8 cellular contexts compared by ENCODE assay signal in the genomic region with DNA sequence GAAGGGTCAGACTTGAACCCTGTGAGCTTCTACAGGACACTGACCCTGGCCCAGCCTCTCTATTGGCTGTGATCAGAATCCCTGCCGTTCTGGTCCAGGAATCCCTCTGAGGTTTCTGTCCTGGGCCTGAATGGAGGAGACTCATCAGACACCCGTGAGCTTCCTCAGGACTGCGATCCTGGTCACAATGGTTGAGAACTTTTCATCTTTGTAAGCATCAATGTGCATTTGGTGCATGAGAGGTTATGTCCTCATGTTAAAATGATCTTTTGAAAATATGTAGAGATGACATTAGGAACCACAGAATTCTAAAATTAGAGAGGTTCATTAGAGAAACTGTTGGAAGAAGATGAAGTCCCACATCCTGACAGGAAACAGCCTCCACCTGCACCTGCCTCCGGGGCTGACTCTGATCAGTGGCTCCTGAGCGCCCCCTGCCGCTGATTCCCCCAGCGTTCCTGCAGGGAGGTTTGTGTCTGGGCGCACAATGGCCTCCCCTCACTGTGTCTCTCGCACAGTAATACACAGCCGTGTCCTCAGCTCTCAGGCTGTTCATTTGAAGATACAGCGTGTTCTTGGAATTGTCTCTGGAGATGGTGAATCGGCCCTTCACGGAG.
DNase-seq lines count a peak whose midpoint lies in the region; TF ChIP-seq lines count a peak whose summit lies in the region.
"Not testable (repeated sequence)": the region's sequence is repeated elsewhere in the genome, so short reads cannot be mapped to it uniquely, and the experiment has no call there.

No MANE protein-coding gene starts in this region.

- not testable (repeated sequence) for H3K9ac ChIP-seq in OCI-LY3 (ENCODE audit: low read length); colonic mucosa (ENCODE audit: low read depth in 2 of 2, low read length in 2 of 2)

- not testable (repeated sequence) for H3K4me1 ChIP-seq in OCI-LY3 (ENCODE audit: low read length); colonic mucosa
- peaks cover 11% of the 10 kb centered on the region for H3K4me1 ChIP-seq in thymus (ENCODE audit: control insufficient read depth, insufficient read depth, low read length)

- H3K4me2 ChIP-seq in OCI-LY3 (ENCODE audit: low read length), result peak overlapping the region; percentile 48

- not testable (repeated sequence) for H3K36me3 ChIP-seq in OCI-LY3 (replicated peaks; ENCODE audit: low read depth, low read length); colonic mucosa; thymus (ENCODE audit: control insufficient read depth, insufficient read depth)

- WGBS in thymus, result 9% methylated on average over 11 of the region's 13 CpGs

- peaks cover 33% of the 10 kb centered on the region for H3K27me3 ChIP-seq in OCI-LY3 (ENCODE audit: low read depth, low read length)
- H3K27me3 ChIP-seq in colonic mucosa; thymus (ENCODE audit: control insufficient read depth, insufficient read depth): not testable (repeated sequence)

- not testable (repeated sequence) for H3K4me3 ChIP-seq in OCI-LY3 (ENCODE audit: low read length); colonic mucosa; thymus (ENCODE audit: low read length)

- H2AFZ ChIP-seq in OCI-LY3 (ENCODE audit: low read depth, low read length), result not testable (repeated sequence)

- TF ChIP-seq CTCF in GM20000 (IDR thresholded peaks at IDR 0.05; ENCODE audit: extremely low read depth, missing control alignments), result peak; percentile 65
- TF ChIP-seq CTCF in OCI-LY3 (IDR thresholded peaks at IDR 0.05; ENCODE audit: low read depth, low read length), result peak; percentile 45
- TF ChIP-seq CTCF in colonic mucosa (IDR thresholded peaks at IDR 0.05), result not testable (repeated sequence)

- not testable (repeated sequence) for H4K20me1 ChIP-seq in OCI-LY3 (ENCODE audit: insufficient read depth, low read length)

- H3K9me3 ChIP-seq in OCI-LY3 (ENCODE audit: insufficient read depth, low read length); colonic mucosa; thymus (ENCODE audit: control insufficient read depth): not testable (repeated sequence)

- H3K27ac ChIP-seq in OCI-LY3 (ENCODE audit: low read length); colonic mucosa: not testable (repeated sequence)
- peak overlapping the region; percentile 25 for H3K27ac ChIP-seq in thymus (ENCODE audit: low read depth)

- not testable (repeated sequence) for H3K79me2 ChIP-seq in OCI-LY3 (ENCODE audit: low read length)

- DNase-seq in DMS 273 (lab: John Stamatoyannopoulos, UW; ENCODE audit: unreplicated experiment) (peak; percentile 7), colonic mucosa (peak; percentile 33)
- DNase-seq in GM20000 (ENCODE audit: low spot score), result not testable (repeated sequence)
- DNase-seq in activated CD4-positive, alpha-beta T cell treated with anti-CD3 and anti-CD28 coated beads for 48 hours, result peak; percentile 79
- peak; percentile 73 for DNase-seq in activated T-cell treated with anti-CD3 and anti-CD28 coated beads, Interleukin-2, amount 50 U/mL, for 1 hour
- DNase-seq in stimulated activated CD4-positive, alpha-beta T cell treated with anti-CD3 and anti-CD28 coated beads, Interleukin-1b, Interleukin-23, amount 100 ng/mL, for 48 hours, result peak; percentile 58

- intact Hi-C loops in colonic mucosa (cut with DNase I), result not testable (repeated sequence)
